In the genomic region with DNA sequence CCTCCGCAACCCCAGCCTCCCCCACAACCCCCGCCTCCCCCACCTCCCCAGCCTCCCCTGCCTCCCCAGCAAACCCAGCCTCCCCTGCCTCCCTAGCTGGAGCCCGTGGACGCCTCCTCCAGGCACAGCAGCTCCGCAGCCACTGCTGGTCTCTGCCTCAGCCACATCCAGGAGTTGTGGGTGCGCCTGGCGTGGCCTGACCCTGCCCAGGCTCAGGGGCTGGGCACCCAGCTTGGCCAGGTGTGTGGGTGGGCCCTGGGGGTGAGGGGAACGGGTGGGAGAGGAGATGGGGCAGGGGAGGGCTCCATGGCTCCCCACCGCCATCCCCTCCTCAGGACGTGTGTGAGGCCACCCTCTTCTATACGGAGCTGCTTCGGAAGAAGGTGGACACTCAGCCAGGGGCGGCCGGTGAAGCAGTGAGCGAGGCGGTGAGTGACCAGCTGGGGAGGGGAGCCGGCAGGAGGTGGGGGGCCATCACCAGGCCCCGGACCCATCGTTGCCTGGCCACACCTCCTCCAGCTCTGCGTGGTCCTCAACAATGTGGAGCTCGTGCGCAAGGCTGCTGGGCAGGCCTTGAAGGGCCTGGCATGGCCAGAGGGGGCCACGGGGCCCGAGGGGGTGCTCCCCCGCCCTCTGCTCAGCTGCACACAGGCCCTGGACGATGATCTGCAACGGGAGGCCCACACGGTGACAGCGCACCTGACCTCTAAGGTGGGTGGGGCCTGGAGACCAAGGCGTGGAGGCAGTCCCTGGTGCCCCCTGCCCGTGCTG, we compare ENCODE assay signal across 20 cellular contexts. TPM values are rescaled to one million over a fixed set of nuclear protein-coding genes. Genes with fewer than 3 reads are reported as not detected.
DNase-seq lines count a peak whose midpoint lies in the region; ATAC-seq, FAIRE-seq and TF ChIP-seq lines count a peak whose summit lies in the region.
"Had no signal": no experiment of that assay in that cellular context is flagged by ENCODE, and none has a peak within 500 bp of the region (broad histone marks: within the 10 kb centered on the region; RNA-seq: fewer than 3 reads in every experiment).

No MANE protein-coding gene starts in this region.

- RAD21 ChIA-PET in GM12878 (lab: Charles Lee; ENCODE audit: unreplicated experiment): no interaction called here

- CTCF ChIA-PET in GM12878 (lab: Yijun Ruan, JAX): no interaction called here

- SMC1A ChIA-PET in GM12878 (lab: Charles Lee; ENCODE audit: uncharacterized antibody, unreplicated experiment): no interaction called here

- no peak overlapping the region for H3K4me3 ChIP-seq in GM12878
- no peak overlapping the region for H3K4me3 ChIP-seq in pancreas
- no peak overlapping the region for H3K4me3 ChIP-seq in gastroesophageal sphincter
- H3K4me3 ChIP-seq: BLaER1 treated with 17β-estradiol and CSF1 and Interleukin-3, amounts not matched to agents 10 nM and 100 nM; GM23338 had no signal

- H3K79me2 ChIP-seq in GM12878 (ENCODE audit: control insufficient read depth, insufficient read depth, low read length): peaks cover 6% of the 10 kb centered on the region

- TF ChIP-seq RAD21 in GM12878 (IDR thresholded peaks at IDR 0.05; ENCODE audit: insufficient read depth, low read depth, low read length): no peak

- POLR2A ChIA-PET in GM12878 (lab: Charles Lee): no interaction called here

- intact Hi-C loops in GM12878 (cut with micrococcal nuclease; ENCODE audit: unreplicated experiment): no loop called here
- intact Hi-C loops in pancreas (cut with DNase I): no loop called here

- no peaks in the 10 kb centered on the region for H4K20me1 ChIP-seq in GM12878 (ENCODE audit: control insufficient read depth, insufficient read depth)

- 59% methylated on average over 24 of the region's 31 CpGs for WGBS in GM12878 (ENCODE audit: insufficient coverage, insufficient replicate concordance, low lambda C conversion rate, missing lambda C conversion rate)
- 73 to 77% methylated on average over 31 of the region's 31 CpGs for WGBS in pancreas, 2 donors
- WGBS in gastroesophageal sphincter (ENCODE audit: low coverage in 1 of 2), 2 donors: 50% methylated on average over 2 of the region's 31 CpGs; no CpG with 5 or more reads in 1 of the 2 donors

- H3K9me3 ChIP-seq in GM12878 (replicated peaks; ENCODE audit: control insufficient read depth, insufficient read depth, low read length) (no peaks in the 10 kb centered on the region), pancreas (no peaks in the 10 kb centered on the region), gastroesophageal sphincter (no peaks in the 10 kb centered on the region)
- H3K9me3 ChIP-seq: BLaER1 treated with 17β-estradiol and CSF1 and Interleukin-3, amounts not matched to agents 10 nM and 100 nM had no signal

- BruUV-seq in GM12878 (replicated peaks; lab: Mats Ljungman, UMichigan): no TSS peak

- ATAC-seq in GM12878: no peak
- ATAC-seq in pancreas: no peak
- no peak for ATAC-seq in gastroesophageal sphincter
- ATAC-seq: GM23338, HCT116 had no signal

- peak; percentile 18 for TF ChIP-seq POLR2A in GM18951 (IDR thresholded peaks at IDR 0.05; ENCODE audit: extremely low read depth, insufficient read depth, insufficient read length)
- peak; percentile 39 for TF ChIP-seq POLR2A in GM12878 (IDR thresholded peaks at IDR 0.05; ENCODE audit: low read depth, low read length)
- TF ChIP-seq POLR2A in gastroesophageal sphincter (IDR thresholded peaks at IDR 0.05): no peak

- TF ChIP-seq EP300 in GM12878 (IDR thresholded peaks at IDR 0.05; ENCODE audit: borderline replicate concordance in 1 of 2, control insufficient read depth in 1 of 2, low read depth in 2 of 2, low read length in 2 of 2): no peak
- TF ChIP-seq EP300 in gastroesophageal sphincter (IDR thresholded peaks at IDR 0.05): no peak

- no peak overlapping the region for H3K9ac ChIP-seq in GM12878 (ENCODE audit: control insufficient read depth, insufficient read depth, low read length)
- H3K9ac ChIP-seq: BLaER1 treated with 17β-estradiol and CSF1 and Interleukin-3, amounts not matched to agents 10 nM and 100 nM had no signal

- DNase-seq in GM12878 (ENCODE audit: low read depth, low spot score): no peak
- DNase-seq in pancreas: peak in 4 of 6 donors; percentile 5 to 78 (median 28)
- DNase-seq in stimulated activated CD4-positive, alpha-beta T cell treated with anti-CD3 and anti-CD28 coated beads, Interleukin-4, amount 100 ng/mL, for 1 hour: no peak
- no peak for DNase-seq in activated CD4-positive, alpha-beta T cell treated with anti-CD3 and anti-CD28 coated beads, Interleukin-2, amount 50 U/mL, for 48 hours
- DNase-seq: CD4-positive, CD25-positive, alpha-beta regulatory T cell; CD8-positive, alpha-beta memory T cell; COR-L47; DMS 273 treated with DMSO at 0.1 percent for 48 hours; DND-41; EL; H7; KG1 had no signal

- TF ChIP-seq CTCF in GM12878 (IDR thresholded peaks at IDR 0.05 in 2 of 3, conservative IDR thresholded peaks at IDR 0.05 in 1 of 3; ENCODE audit: control insufficient read depth in 2 of 3, extremely low read depth in 1 of 3, insufficient read depth in 1 of 3, low read depth in 3 of 3, low read length in 3 of 3): no peak
- TF ChIP-seq CTCF in pancreas (IDR thresholded peaks at IDR 0.05): no peak
- no peak for TF ChIP-seq CTCF in gastroesophageal sphincter (IDR thresholded peaks at IDR 0.05)

- H3K36me3 ChIP-seq in GM12878 (ENCODE audit: control insufficient read depth in 2 of 2, insufficient read depth in 2 of 2, low read length in 1 of 2) (peaks cover 0 to 6% of the 10 kb centered on the region in 2 experiments; a peak in 3 of 4 replicates), pancreas (peaks cover 0 to 13% (median 0%) of the 10 kb centered on the region in 3 donors), gastroesophageal sphincter (peaks cover 0 to 34% of the 10 kb centered on the region in 2 donors)

- no peak overlapping the region for H3K4me2 ChIP-seq in GM12878 (ENCODE audit: control insufficient read depth, insufficient read depth)
- H3K4me2 ChIP-seq: BLaER1 treated with 17β-estradiol and CSF1 and Interleukin-3, amounts not matched to agents 10 nM and 100 nM; GM23338 had no signal

- no peak overlapping the region for H2AFZ ChIP-seq in GM12878 (ENCODE audit: control insufficient read depth, low read depth, low read length)
- H2AFZ ChIP-seq: GM23338 had no signal

- H3K4me1 ChIP-seq in GM12878 (ENCODE audit: control insufficient read depth, insufficient read depth, low read length) (peaks cover 18% of the 10 kb centered on the region), pancreas (peaks cover 8 to 12% (median 8%) of the 10 kb centered on the region in 3 donors), gastroesophageal sphincter (peaks cover 0 to 34% (median 10%) of the 10 kb centered on the region in 3 donors)

- H3K27me3 ChIP-seq in GM12878 (replicated peaks in 1 of 2; ENCODE audit: control insufficient read depth in 2 of 2, insufficient read depth in 2 of 2, low read length in 1 of 2): no peaks in the 10 kb centered on the region
- no peaks in the 10 kb centered on the region for H3K27me3 ChIP-seq in pancreas
- H3K27me3 ChIP-seq in gastroesophageal sphincter: peaks cover 26% of the 10 kb centered on the region

- in situ Hi-C loops in GM18951 (cut with MboI; ENCODE audit: low sequenced_read_pairs, unreplicated experiment) (no loop called here), GM12878 (cut with MboI) (no loop called here)

- FAIRE-seq in GM12878 (lab: Jason Lieb, UNC) (no peak), pancreas (lab: Jason Lieb, UNC) (no peak)
- FAIRE-seq: GM12892, GM18507, HTR-8/SVneo had no signal

- H3K27ac ChIP-seq in GM12878 (ENCODE audit: control insufficient read depth, insufficient read depth): no peak overlapping the region
- no peak overlapping the region for H3K27ac ChIP-seq in pancreas
- no peak overlapping the region for H3K27ac ChIP-seq in gastroesophageal sphincter
- H3K27ac ChIP-seq: BLaER1 treated with 17β-estradiol and CSF1 and Interleukin-3, amounts not matched to agents 10 nM and 100 nM had no signal

RNA-seq across cellular contexts. Expression of a gene that starts 5.8 kb away (rescaled TPM):
- total RNA-seq in GM12878 (2013; cell fraction: nucleolus; rRNA removed): 6.0 and 6.3 TPM in 2 replicates
- total RNA-seq in GM12878 (2014; rRNA removed): 72.7 and 73.7 TPM in 2 replicates
- 20.9 and 23.4 TPM in 2 replicates for total RNA-seq in GM12878 (2014; rRNA removed; fragmentation: Illumina TruSeq; extraction: Trizol)
- total RNA-seq in GM12878 (2021): 66.1 and 67.6 TPM in 2 replicates
- polyA plus RNA-seq in GM12878 (2011; ENCODE audit: low read depth): 7.7 TPM
- polyA plus RNA-seq in GM12878 (2011; rRNA removed): 12.3 and 26.2 TPM in 2 replicates
- polyA plus RNA-seq in GM12878 (2011; cell fraction: cytosol; rRNA removed): 37.2 and 58.2 TPM in 2 replicates
- 25.4 and 32.3 TPM in 2 replicates for polyA plus RNA-seq in GM12878 (2011; cell fraction: nucleus; rRNA removed)
- polyA plus RNA-seq in GM12878 (2012): 36.1 and 41.1 TPM in 2 replicates
- polyA plus RNA-seq in GM12878 (2014; fragmentation: Illumina TruSeq; extraction: Trizol): 0.81 and 9.9 TPM in 2 replicates
- polyA plus RNA-seq in GM12878 (2014; fragmentation: Nextera tagmentation; extraction: Ambion mirVana): 10 to 100 TPM in 1 of 2 experiments, 1 to 10 TPM in 1; 3.4 to 11.2 TPM
- 72.2 and 86.1 TPM in 2 replicates for polyA plus RNA-seq in GM12878 (2014; rRNA removed)
- 100 to 1,000 TPM; 101 to 108 TPM for polyA plus RNA-seq in GM12878 (2016; fragmentation: Nextera tagmentation; extraction: Ambion mirVana)
- polyA minus RNA-seq in GM12878 (2011; rRNA and poly(A)+ RNA removed): 5.3 and 22.8 TPM in 2 replicates
- polyA minus RNA-seq in GM12878 (2011; cell fraction: cytosol; rRNA and poly(A)+ RNA removed): 16.0 and 19.3 TPM in 2 replicates
- polyA minus RNA-seq in GM12878 (2011; cell fraction: nucleus; rRNA and poly(A)+ RNA removed): 6.5 and 9.8 TPM in 2 replicates
- total RNA-seq in pancreas: 10 to 100 TPM; 22.2 to 32.3 (median 29.4) TPM
- 10 to 100 TPM; 34.1 to 40.9 TPM for polyA plus RNA-seq in pancreas
- 100 to 1,000 TPM in 3 of 4 donors, 10 to 100 TPM in 1; 63.7 to 107 (median 103) TPM for total RNA-seq in gastroesophageal sphincter

RNA-seq across cellular contexts. Expression of a gene that starts 5.9 kb away (rescaled TPM):
- 14.1 and 16.1 TPM in 2 replicates for total RNA-seq in GM12878 (2013; cell fraction: nucleolus; rRNA removed)
- total RNA-seq in GM12878 (2014; rRNA removed) (19.8 and 21.9 TPM in 2 replicates), GM12878 (2014; rRNA removed; fragmentation: Illumina TruSeq; extraction: Trizol) (10.7 TPM in 2 replicates), GM12878 (2021) (23.6 and 25.3 TPM in 2 replicates), pancreas (10 to 100 TPM; 28.0 to 51.5 (median 36.2) TPM), gastroesophageal sphincter (10 to 100 TPM; 45.1 to 55.3 (median 50.5) TPM)
- polyA plus RNA-seq in GM12878 (2011; ENCODE audit: low read depth): 8.7 TPM
- polyA plus RNA-seq in GM12878 (2011; rRNA removed) (9.5 and 19.9 TPM in 2 replicates), GM12878 (2014; fragmentation: Illumina TruSeq; extraction: Trizol) (2.5 and 7.9 TPM in 2 replicates), GM12878 (2014; fragmentation: Nextera tagmentation; extraction: Ambion mirVana) (1 to 10 TPM in 1 of 2 experiments, under 1 TPM in 1; 0.80 to 2.4 TPM), GM12878 (2014; rRNA removed) (29.9 and 36.9 TPM in 2 replicates), GM12878 (2016; fragmentation: Nextera tagmentation; extraction: Ambion mirVana) (10 to 100 TPM; 25.9 to 32.6 TPM), pancreas (10 to 100 TPM; 58.2 to 75.3 TPM)
- 27.0 and 37.0 TPM in 2 replicates for polyA plus RNA-seq in GM12878 (2011; cell fraction: cytosol; rRNA removed)
- polyA plus RNA-seq in GM12878 (2011; cell fraction: nucleus; rRNA removed): 63.8 and 81.0 TPM in 2 replicates
- polyA plus RNA-seq in GM12878 (2012): 21.9 and 23.7 TPM in 2 replicates
- 7.9 and 8.0 TPM in 2 replicates for polyA minus RNA-seq in GM12878 (2011; rRNA and poly(A)+ RNA removed)
- polyA minus RNA-seq in GM12878 (2011; cell fraction: cytosol; rRNA and poly(A)+ RNA removed): 7.3 and 8.2 TPM in 2 replicates
- 6.5 and 16.5 TPM in 2 replicates for polyA minus RNA-seq in GM12878 (2011; cell fraction: nucleus; rRNA and poly(A)+ RNA removed)

RNA-seq across cellular contexts. Expression of a gene that starts 12.4 kb away (rescaled TPM):
- 0.37 and 0.44 TPM in 2 replicates for total RNA-seq in GM12878 (2013; cell fraction: nucleolus; rRNA removed)
- total RNA-seq in GM12878 (2014; rRNA removed) (0.17 TPM in 1 of 2 replicates, not detected in the other), GM12878 (2014; rRNA removed; fragmentation: Illumina TruSeq; extraction: Trizol) (not detected in 2 replicates), GM12878 (2021) (0.56 and 0.58 TPM in 2 replicates), pancreas (10 to 100 TPM in 3 of 6 donors, 1 to 10 TPM in 3; 2.1 to 13.1 (median 9.4) TPM), gastroesophageal sphincter (10 to 100 TPM in 1 of 4 donors, 1 to 10 TPM in 3; 1.1 to 14.2 (median 3.0) TPM)
- polyA plus RNA-seq in GM12878 (2011; ENCODE audit: low read depth): 0.35 TPM
- polyA plus RNA-seq in GM12878 (2011; rRNA removed) (0.03 and 0.16 TPM in 2 replicates), GM12878 (2014; fragmentation: Illumina TruSeq; extraction: Trizol) (0.03 TPM in 1 of 2 replicates, not detected in the other), GM12878 (2014; fragmentation: Nextera tagmentation; extraction: Ambion mirVana) (not detected), GM12878 (2014; rRNA removed) (0.56 TPM in 2 replicates), GM12878 (2016; fragmentation: Nextera tagmentation; extraction: Ambion mirVana) (under 1 TPM; 0.14 to 0.31 TPM), pancreas (100 to 1,000 TPM in 1 of 2 donors, 10 to 100 TPM in 1; 47.4 to 110 TPM)
- 0.03 and 0.15 TPM in 2 replicates for polyA plus RNA-seq in GM12878 (2011; cell fraction: cytosol; rRNA removed)
- polyA plus RNA-seq in GM12878 (2011; cell fraction: nucleus; rRNA removed): 0.99 and 1.3 TPM in 2 replicates
- 0.70 and 1.6 TPM in 2 replicates for polyA plus RNA-seq in GM12878 (2012)
- polyA minus RNA-seq in GM12878 (2011; rRNA and poly(A)+ RNA removed): not detected in 2 replicates
- polyA minus RNA-seq in GM12878 (2011; cell fraction: cytosol; rRNA and poly(A)+ RNA removed): not detected in 2 replicates
- 0.19 and 0.48 TPM in 2 replicates for polyA minus RNA-seq in GM12878 (2011; cell fraction: nucleus; rRNA and poly(A)+ RNA removed)

RNA-seq across cellular contexts. Expression of a gene that starts 36.4 kb away (rescaled TPM):
- 139 and 148 TPM in 2 replicates for total RNA-seq in GM12878 (2013; cell fraction: nucleolus; rRNA removed)
- total RNA-seq in GM12878 (2014; rRNA removed) (65.2 and 69.3 TPM in 2 replicates), GM12878 (2014; rRNA removed; fragmentation: Illumina TruSeq; extraction: Trizol) (92.2 and 104 TPM in 2 replicates), GM12878 (2021) (180 and 210 TPM in 2 replicates), pancreas (10 to 100 TPM; 30.0 to 57.9 (median 36.1) TPM), gastroesophageal sphincter (10 to 100 TPM; 53.3 to 95.9 (median 76.9) TPM)
- 82.4 TPM for polyA plus RNA-seq in GM12878 (2011; ENCODE audit: low read depth)
- polyA plus RNA-seq in GM12878 (2011; rRNA removed) (181 and 188 TPM in 2 replicates), GM12878 (2014; fragmentation: Illumina TruSeq; extraction: Trizol) (243 and 265 TPM in 2 replicates), GM12878 (2014; fragmentation: Nextera tagmentation; extraction: Ambion mirVana) (10 to 100 TPM; 47.5 to 51.5 TPM), GM12878 (2014; rRNA removed) (203 and 205 TPM in 2 replicates), GM12878 (2016; fragmentation: Nextera tagmentation; extraction: Ambion mirVana) (100 to 1,000 TPM; 200 to 204 TPM), pancreas (10 to 100 TPM; 35.3 to 42.0 TPM)
- 110 and 129 TPM in 2 replicates for polyA plus RNA-seq in GM12878 (2011; cell fraction: cytosol; rRNA removed)
- polyA plus RNA-seq in GM12878 (2011; cell fraction: nucleus; rRNA removed): 167 and 229 TPM in 2 replicates
- polyA plus RNA-seq in GM12878 (2012): 115 and 125 TPM in 2 replicates
- polyA minus RNA-seq in GM12878 (2011; rRNA and poly(A)+ RNA removed): 94.4 and 94.6 TPM in 2 replicates
- 48.2 and 58.6 TPM in 2 replicates for polyA minus RNA-seq in GM12878 (2011; cell fraction: cytosol; rRNA and poly(A)+ RNA removed)
- 56.3 and 111 TPM in 2 replicates for polyA minus RNA-seq in GM12878 (2011; cell fraction: nucleus; rRNA and poly(A)+ RNA removed)

Comparison
In these comparisons a context has a peak if more than half of its experiments do, and no peak if none do; other contexts are left out.
1. POLR2A ChIP-seq: peak in GM18951 (single experiment) and GM12878 (single experiment); none in gastroesophageal sphincter (0 of 2).
2. DNase-seq: peak in pancreas (4 of 6); none in GM12878 (single experiment), stimulated activated CD4-positive, alpha-beta T cell treated with anti-CD3 and anti-CD28 coated beads, Interleukin-4, amount 100 ng/mL, for 1 hour (single experiment) and activated CD4-positive, alpha-beta T cell treated with anti-CD3 and anti-CD28 coated beads, Interleukin-2, amount 50 U/mL, for 48 hours (0 of 2).